Comparison of ENCODE assay signal across 22 cellular contexts in the genomic region with DNA sequence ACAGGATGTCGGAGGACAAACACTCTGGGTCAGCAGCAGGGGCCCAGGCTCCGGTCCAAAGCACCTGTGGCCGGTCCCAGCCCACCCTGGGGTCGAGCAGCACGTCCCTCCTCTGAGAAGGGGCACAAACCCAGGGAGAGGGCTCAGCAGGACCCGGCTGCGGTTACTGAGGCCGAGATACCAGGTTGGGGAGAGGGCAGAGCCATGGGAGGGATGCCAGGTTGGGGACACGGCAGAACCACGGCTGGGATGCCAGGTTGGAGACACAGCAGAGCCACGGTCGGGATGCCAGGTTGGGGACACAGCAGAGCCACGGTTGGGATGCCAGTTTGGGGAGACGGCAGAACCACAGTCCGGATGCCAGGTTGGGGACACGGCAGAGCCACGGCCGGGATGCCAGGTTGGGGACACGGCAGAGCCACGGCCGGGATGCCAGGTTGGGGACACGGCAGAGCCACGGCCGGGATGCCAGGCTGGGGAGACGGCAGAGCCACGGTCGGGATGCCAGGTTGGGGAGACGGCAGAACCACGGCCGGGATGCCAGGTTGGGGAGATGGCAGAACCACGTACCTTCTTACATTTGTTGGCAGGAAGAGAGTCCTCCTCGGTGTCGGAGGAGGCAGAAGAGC. TPM values are rescaled to one million over a fixed set of nuclear protein-coding genes. Genes with fewer than 3 reads are reported as not detected.
DNase-seq lines count a peak whose midpoint lies in the region; ATAC-seq, FAIRE-seq and TF ChIP-seq lines count a peak whose summit lies in the region.
"Had no signal": no experiment of that assay in that cellular context is flagged by ENCODE, and none has a peak within 500 bp of the region (broad histone marks: within the 10 kb centered on the region; RNA-seq: fewer than 3 reads in every experiment).

No MANE protein-coding gene starts in this region.

- no peak overlapping the region for H3K4me3 Mint-ChIP-seq in activated CD4-positive, alpha-beta memory T cell treated with anti-CD3 and anti-CD28 coated beads for 36 hours
- H3K4me3 Mint-ChIP-seq: B cell; CD8-positive, alpha-beta T cell; GM23338 had no signal

- no peaks in the 10 kb centered on the region for H4K20me1 ChIP-seq in K562 (replicated peaks; ENCODE audit: control insufficient read depth, insufficient read depth, low read length)
- H4K20me1 ChIP-seq: BLaER1 treated with 17β-estradiol and CSF1 and Interleukin-3, amounts not matched to agents 10 nM and 100 nM had no signal

- peaks cover 30% of the 10 kb centered on the region for H3K9me3 ChIP-seq in K562 (replicated peaks; ENCODE audit: control insufficient read depth, insufficient read depth, low read depth, low read length)
- H3K9me3 ChIP-seq in upper lobe of right lung, result no peaks in the 10 kb centered on the region

- DNase-seq in H7, result peak; percentile 45
- DNase-seq in K562 (ENCODE audit: extremely low read depth in 1 of 4, low spot score in 3 of 4), result no peak
- peak; percentile 71 for DNase-seq in mesenteric fat pad (ENCODE audit: low spot score)
- peak; percentile 60 for DNase-seq in upper lobe of right lung
- DNase-seq in T-helper 9 cell, result no peak
- DNase-seq in activated CD4-positive, alpha-beta memory T cell treated with anti-CD3 and anti-CD28 coated beads for 36 hours, result no peak
- no peak for DNase-seq in COLO829 (ENCODE audit: low spot score)
- DNase-seq: 8988T; CD8-positive, alpha-beta T cell; COR-L47; DMS 273 treated with DMSO at 0.1 percent for 48 hours; DMS53; IMR-90; KBM-7 had no signal

- no peak overlapping the region for H3K27ac Mint-ChIP-seq in activated CD4-positive, alpha-beta memory T cell treated with anti-CD3 and anti-CD28 coated beads for 36 hours
- H3K27ac Mint-ChIP-seq: B cell; CD8-positive, alpha-beta T cell; GM23338 had no signal

- intact Hi-C loops in K562 (cut with micrococcal nuclease) (no loop called here), upper lobe of right lung (cut with DNase I) (no loop called here)
- intact Hi-C loops in activated CD4-positive, alpha-beta memory T cell treated with anti-CD3 and anti-CD28 coated beads for 36 hours (cut with micrococcal nuclease), result no loop called here

- H3K4me1 ChIP-seq in K562 (replicated peaks in 1 of 2; ENCODE audit: control insufficient read depth in 2 of 2, insufficient read depth in 2 of 2, low read length in 2 of 2) (no peaks in the 10 kb centered on the region; a peak in 1 of 5 replicates), upper lobe of right lung (no peaks in the 10 kb centered on the region)
- H3K4me1 ChIP-seq: BLaER1 treated with 17β-estradiol and CSF1 and Interleukin-3, amounts not matched to agents 10 nM and 100 nM; HAP-1 had no signal

- TF ChIP-seq CTCF in K562 (IDR thresholded peaks at IDR 0.05 in 2 of 3, conservative IDR thresholded peaks at IDR 0.05 in 1 of 3; ENCODE audit: insufficient read depth in 2 of 3, low read depth in 1 of 3, low read length in 3 of 3) (no peak), upper lobe of right lung (IDR thresholded peaks at IDR 0.05) (no peak)

- H3K27me3 Mint-ChIP-seq in activated CD4-positive, alpha-beta memory T cell treated with anti-CD3 and anti-CD28 coated beads for 36 hours, result no peaks in the 10 kb centered on the region
- H3K27me3 Mint-ChIP-seq: B cell had no signal

- no peak overlapping the region for H3K9ac ChIP-seq in K562 (ENCODE audit: insufficient read depth in 1 of 2, low read depth in 2 of 2, low read length in 2 of 2)
- H3K9ac ChIP-seq: BLaER1 treated with 17β-estradiol and CSF1 and Interleukin-3, amounts not matched to agents 10 nM and 100 nM had no signal

- POLR2A ChIA-PET in K562 (lab: Yijun Ruan, JAX), result no interaction called here
- POLR2A ChIA-PET in activated CD4-positive, alpha-beta memory T cell treated with anti-CD3 and anti-CD28 coated beads for 36 hours (lab: Charles Lee), result no interaction called here

- ATAC-seq in K562 (no peak), upper lobe of right lung (no peak)
- ATAC-seq: CD8-positive, alpha-beta T cell; GM23338 had no signal

- no peak for TF ChIP-seq RAD21 in K562 (CRISPR knock-in tag; conservative IDR thresholded peaks at IDR 0.05 in 1 of 2, IDR thresholded peaks at IDR 0.05 in 1 of 2)

- H3K27ac ChIP-seq in K562 (ENCODE audit: extremely low read depth, low read depth, low read length) (no peak overlapping the region), upper lobe of right lung (no peak overlapping the region)
- H3K27ac ChIP-seq: BLaER1 treated with 17β-estradiol and CSF1 and Interleukin-3, amounts not matched to agents 10 nM and 100 nM; HL-60 had no signal

- no peak overlapping the region for H3K4me2 ChIP-seq in K562 (ENCODE audit: insufficient read depth, low read length)
- H3K4me2 ChIP-seq: BLaER1 treated with 17β-estradiol and CSF1 and Interleukin-3, amounts not matched to agents 10 nM and 100 nM; GM23338 had no signal

- 94% methylated on average over 18 of the region's 33 CpGs for WGBS in K562 (ENCODE audit: insufficient coverage, low coverage, missing lambda C conversion rate)

- H3K4me1 Mint-ChIP-seq in activated CD4-positive, alpha-beta memory T cell treated with anti-CD3 and anti-CD28 coated beads for 36 hours (ENCODE audit: low read depth), result no peaks in the 10 kb centered on the region
- H3K4me1 Mint-ChIP-seq: B cell, GM23338 had no signal

- H3K9me1 ChIP-seq in K562 (ENCODE audit: control insufficient read depth, insufficient read depth, low read length), result no peaks in the 10 kb centered on the region

- in situ Hi-C loops in K562 (cut with MboI), result no loop called here

- no peak overlapping the region for H2AFZ ChIP-seq in K562 (ENCODE audit: low read depth, low read length)
- H2AFZ ChIP-seq: GM23338 had no signal

- CTCF ChIA-PET in K562 (lab: Yijun Ruan, JAX; ENCODE audit: low intra/inter-chr PET ratio), result no interaction called here
- CTCF ChIA-PET in activated CD4-positive, alpha-beta memory T cell treated with anti-CD3 and anti-CD28 coated beads for 36 hours (lab: Charles Lee), result no interaction called here

- TF ChIP-seq POLR2A in K562 (conservative IDR thresholded peaks at IDR 0.05), result no peak

- peaks cover 53% of the 10 kb centered on the region for H3K36me3 ChIP-seq in H7 (replicated peaks; ENCODE audit: control insufficient read depth, insufficient read depth, low read length)
- peaks cover 89% of the 10 kb centered on the region for H3K36me3 ChIP-seq in K562 (ENCODE audit: control insufficient read depth, insufficient read depth, low read length)
- H3K36me3 ChIP-seq in upper lobe of right lung, result peaks cover 71% of the 10 kb centered on the region

- BruUV-seq in K562 (replicated peaks; lab: Mats Ljungman, UMichigan), result no TSS peak

- no peak for FAIRE-seq in K562 (lab: Jason Lieb, UNC)
- FAIRE-seq: G401.6, GM12892, GM18507 had no signal

- no peak overlapping the region for H3K4me3 ChIP-seq in H7 (ENCODE audit: insufficient read depth, low read depth, low read length)
- H3K4me3 ChIP-seq in K562, result no peak overlapping the region
- H3K4me3 ChIP-seq in upper lobe of right lung, result no peak overlapping the region
- H3K4me3 ChIP-seq: BLaER1 treated with 17β-estradiol and CSF1 and Interleukin-3, amounts not matched to agents 10 nM and 100 nM; GM23338; HAP-1 had no signal

- peaks cover 52% of the 10 kb centered on the region for H3K36me3 Mint-ChIP-seq in activated CD4-positive, alpha-beta memory T cell treated with anti-CD3 and anti-CD28 coated beads for 36 hours

- no peaks in the 10 kb centered on the region for H3K27me3 ChIP-seq in H7 (ENCODE audit: control insufficient read depth, insufficient read depth, low read length)
- no peaks in the 10 kb centered on the region for H3K27me3 ChIP-seq in K562 (ENCODE audit: control insufficient read depth in 2 of 2, insufficient read depth in 2 of 2, low read length in 2 of 2)
- no peaks in the 10 kb centered on the region for H3K27me3 ChIP-seq in upper lobe of right lung
- H3K27me3 ChIP-seq: BLaER1 treated with 17β-estradiol and CSF1 and Interleukin-3, amounts not matched to agents 10 nM and 100 nM had no signal

- TF ChIP-seq EP300 in K562 (IDR thresholded peaks at IDR 0.05; ENCODE audit: low read length), result no peak

- H3K9me3 Mint-ChIP-seq in activated CD4-positive, alpha-beta memory T cell treated with anti-CD3 and anti-CD28 coated beads for 36 hours, result peaks cover 19% of the 10 kb centered on the region

- peaks cover 4% of the 10 kb centered on the region for H3K79me2 ChIP-seq in K562 (ENCODE audit: control insufficient read depth, insufficient read depth, low read length)

RNA-seq across cellular contexts. Expression of a gene that starts 18.5 kb away (rescaled TPM):
- 43.4 and 49.6 TPM in 2 replicates for total RNA-seq in H7 (2014; rRNA removed; shearing (Covaris generic))
- 96.1 and 210 TPM in 2 replicates for total RNA-seq in K562 (2011; cell fraction: chromatin; rRNA removed; ENCODE audit: low replicate concordance)
- 97.7 and 120 TPM in 2 replicates for total RNA-seq in K562 (2011; cell fraction: nucleolus; rRNA removed)
- 88.2 and 108 TPM in 2 replicates for total RNA-seq in K562 (2011; cell fraction: nucleoplasm; rRNA removed)
- 18.0 and 23.8 TPM in 2 replicates for total RNA-seq in K562 (2014; rRNA removed)
- 11.4 and 13.7 TPM in 2 replicates for total RNA-seq in K562 (2014; rRNA removed; fragmentation: Illumina TruSeq; extraction: Trizol)
- total RNA-seq in K562 (2015; rRNA removed; fragmentation: Illumina TruSeq; extraction: Trizol), result 15.2 and 15.6 TPM in 2 replicates
- 33.0 and 34.7 TPM in 2 replicates for total RNA-seq in K562 (2021)
- polyA plus RNA-seq in K562 (2011; rRNA removed), result 13.0 and 17.2 TPM in 2 replicates
- polyA plus RNA-seq in K562 (2011; cell fraction: cytosol; rRNA removed), result 15.0 and 27.6 TPM in 2 replicates
- polyA plus RNA-seq in K562 (2011; cell fraction: nucleus; rRNA removed), result 70.0 and 127 TPM in 2 replicates
- polyA plus RNA-seq in K562 (2012), result 22.7 and 32.9 TPM in 2 replicates
- polyA plus RNA-seq in K562 (2014; fragmentation: Illumina TruSeq; extraction: Trizol), result 24.3 and 32.5 TPM in 2 replicates
- under 1 TPM; 0.46 to 0.48 TPM for polyA plus RNA-seq in K562 (2014; fragmentation: Nextera tagmentation; extraction: Ambion mirVana)
- polyA plus RNA-seq in K562 (2014; rRNA removed), result 20.5 and 32.9 TPM in 2 replicates
- 39.5 and 48.7 TPM in 2 replicates for polyA minus RNA-seq in K562 (2011; rRNA and poly(A)+ RNA removed)
- 15.7 and 31.0 TPM in 2 replicates for polyA minus RNA-seq in K562 (2011; cell fraction: cytosol; rRNA and poly(A)+ RNA removed)
- polyA minus RNA-seq in K562 (2011; cell fraction: nucleus; rRNA and poly(A)+ RNA removed), result 37.3 and 44.9 TPM in 2 replicates
- total RNA-seq in mesenteric fat pad, result 53.5 TPM
- 43.1 TPM for total RNA-seq in upper lobe of right lung
- total RNA-seq in activated CD4-positive, alpha-beta memory T cell treated with anti-CD3 and anti-CD28 coated beads for 36 hours, result 10 to 100 TPM; 22.1 to 23.1 TPM

RNA-seq across cellular contexts. Expression of a gene that starts 34.8 kb away (rescaled TPM):
- 77.9 and 98.2 TPM in 2 replicates for total RNA-seq in H7 (2014; rRNA removed; shearing (Covaris generic))
- 6.2 and 17.1 TPM in 2 replicates for total RNA-seq in K562 (2011; cell fraction: chromatin; rRNA removed; ENCODE audit: low replicate concordance)
- 17.7 and 19.1 TPM in 2 replicates for total RNA-seq in K562 (2011; cell fraction: nucleolus; rRNA removed)
- 13.8 and 19.1 TPM in 2 replicates for total RNA-seq in K562 (2011; cell fraction: nucleoplasm; rRNA removed)
- total RNA-seq in K562 (2014; rRNA removed) (3.1 and 4.0 TPM in 2 replicates), K562 (2014; rRNA removed; fragmentation: Illumina TruSeq; extraction: Trizol) (0.67 and 2.0 TPM in 2 replicates), K562 (2015; rRNA removed; fragmentation: Illumina TruSeq; extraction: Trizol) (0.51 and 0.64 TPM in 2 replicates), K562 (2021) (3.9 and 4.4 TPM in 2 replicates), mesenteric fat pad (7.9 TPM), upper lobe of right lung (5.7 TPM)
- polyA plus RNA-seq in K562 (2011; rRNA removed) (1.1 and 2.5 TPM in 2 replicates), K562 (2014; fragmentation: Illumina TruSeq; extraction: Trizol) (3.1 and 3.4 TPM in 2 replicates), K562 (2014; fragmentation: Nextera tagmentation; extraction: Ambion mirVana) (under 1 TPM in 1 of 2 experiments, not detected in 1; 0.56 TPM), K562 (2014; rRNA removed) (2.0 and 2.2 TPM in 2 replicates)
- 1.9 and 11.7 TPM in 2 replicates for polyA plus RNA-seq in K562 (2011; cell fraction: cytosol; rRNA removed)
- 2.4 and 12.0 TPM in 2 replicates for polyA plus RNA-seq in K562 (2011; cell fraction: nucleus; rRNA removed)
- polyA plus RNA-seq in K562 (2012), result 0.58 and 1.5 TPM in 2 replicates
- 0.63 and 3.3 TPM in 2 replicates for polyA minus RNA-seq in K562 (2011; rRNA and poly(A)+ RNA removed)
- 2.7 TPM in 1 of 2 replicates, not detected in the other for polyA minus RNA-seq in K562 (2011; cell fraction: cytosol; rRNA and poly(A)+ RNA removed)
- polyA minus RNA-seq in K562 (2011; cell fraction: nucleus; rRNA and poly(A)+ RNA removed), result 0.44 and 1.5 TPM in 2 replicates
- total RNA-seq in activated CD4-positive, alpha-beta memory T cell treated with anti-CD3 and anti-CD28 coated beads for 36 hours, result under 1 TPM; 0.51 to 0.67 TPM

Comparison
In these comparisons a context has a peak if more than half of its experiments do, and no peak if none do; other contexts are left out.
1. DNase-seq: peak in H7 (single experiment), mesenteric fat pad (single experiment) and upper lobe of right lung (single experiment); none in K562 (0 of 4), T-helper 9 cell (single experiment), activated CD4-positive, alpha-beta memory T cell treated with anti-CD3 and anti-CD28 coated beads for 36 hours (single experiment) and COLO829 (single experiment).